Comparison of ENCODE assay signal across 2 cellular contexts in genomic region chr1:226972931-226973330, GRCh38.
TF ChIP-seq lines count a peak whose summit lies in the region.

No MANE protein-coding gene starts in this region.

TF ChIP-seq in IMR-90, 13 proteins besides CTCF, POLR2A, EP300 and RAD21:
- TF ChIP-seq BHLHE40 (IDR thresholded peaks at IDR 0.05; ENCODE audit: low read depth, low read length) (no peak), FOS (IDR thresholded peaks at IDR 0.05; ENCODE audit: low read depth, low read length) (no peak), NFE2L2 (IDR thresholded peaks at IDR 0.05; ENCODE audit: low read depth, low read length) (no peak), MAZ (IDR thresholded peaks at IDR 0.05; ENCODE audit: borderline replicate concordance, low read depth, low read length) (no peak), RCOR1 (IDR thresholded peaks at IDR 0.05; ENCODE audit: insufficient replicate concordance, low read length) (no peak), ELK1 (IDR thresholded peaks at IDR 0.05; ENCODE audit: borderline replicate concordance, low read depth, low read length) (no peak), MAFK (IDR thresholded peaks at IDR 0.05; ENCODE audit: low read depth, low read length) (no peak)
TF ChIP-seq in IMR-90: peak in this region for 0.

TF ChIP-seq in HepG2, 621 proteins besides CTCF, POLR2A, EP300 and RAD21:
- TF ChIP-seq ZFAT (CRISPR knock-in tag; conservative IDR thresholded peaks at IDR 0.05) = no peak
- TF ChIP-seq ZNF687 (CRISPR knock-in tag; IDR thresholded peaks at IDR 0.05) = peak; percentile 28; the same call in 1 of the 2 replicates
TF ChIP-seq in HepG2: peak in this region for 1.
